31 cellular contexts compared by ENCODE assay signal in the genomic region with DNA sequence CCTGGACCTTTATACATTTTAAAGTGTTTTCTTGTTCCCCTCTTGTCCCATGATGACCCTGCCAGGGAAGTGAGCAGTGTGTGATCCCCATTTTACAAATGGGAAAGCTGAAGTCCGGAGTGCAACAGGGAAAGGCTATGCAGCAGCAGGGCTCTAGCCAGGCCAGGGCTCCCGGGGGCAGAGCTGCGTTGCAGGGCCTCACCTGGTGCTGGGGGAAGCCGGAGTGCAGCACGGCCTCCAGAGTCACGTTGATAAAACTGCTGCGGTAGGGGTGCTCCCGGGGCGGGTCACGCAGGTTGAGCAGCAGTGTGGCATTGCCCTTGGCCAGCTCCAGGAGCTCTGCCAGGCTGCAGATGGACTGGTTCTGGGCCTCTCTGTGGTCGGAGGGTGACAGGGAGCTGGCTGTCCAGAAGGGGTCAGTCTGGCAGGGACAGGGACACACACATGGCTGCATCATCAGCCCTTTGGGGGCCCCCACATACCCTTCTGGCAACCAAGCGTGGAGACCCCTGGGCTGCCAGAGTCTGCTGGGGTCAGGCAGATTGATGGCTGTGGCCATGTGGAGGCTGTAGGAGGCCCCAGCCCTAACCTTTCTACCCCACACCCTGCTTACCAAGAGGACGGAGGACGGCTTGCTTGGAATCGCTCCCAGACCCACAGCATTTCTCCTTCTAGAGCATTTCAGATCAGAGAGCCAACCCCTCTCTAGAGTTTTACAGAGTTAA. TPM values are rescaled to one million over a fixed set of nuclear protein-coding genes. Genes with fewer than 3 reads are reported as not detected.
"Had no signal": no experiment of that assay in that cellular context is flagged by ENCODE, and none has a peak within 500 bp of the region (broad histone marks: within the 10 kb centered on the region; RNA-seq: fewer than 3 reads in every experiment).

No MANE protein-coding gene starts in this region.

- H3K27me3 ChIP-seq: ascending aorta, breast epithelium, cardiac muscle cell had no signal

- H3K4me1 ChIP-seq: ascending aorta, breast epithelium had no signal

- H3K27ac Mint-ChIP-seq: activated CD4-positive, alpha-beta memory T cell treated with anti-CD3 and anti-CD28 coated beads for 36 hours; activated CD4-positive, alpha-beta T cell treated with anti-CD3 and anti-CD28 coated beads for 36 hours; activated CD4-positive, alpha-beta T cell treated with anti-CD3 and anti-CD28 coated beads, Interleukin-2, amount 10 ng/mL, durations not matched to agents 24 days and 14 days; activated CD8-positive, alpha-beta memory T cell treated with anti-CD3 and anti-CD28 coated beads, Interleukin-2, amount 10 ng/mL, durations not matched to agents 7 days and 5 days; activated CD8-positive, alpha-beta T cell treated with anti-CD3 and anti-CD28 coated beads, Interleukin-2, amount 10 ng/mL, durations not matched to agents 7 days and 5 days; activated naive CD4-positive, alpha-beta T cell treated with anti-CD3 and anti-CD28 coated beads, Interleukin-2, amount 10 ng/mL, durations not matched to agents 7 days and 5 days; activated naive CD4-positive, alpha-beta T cell treated with anti-CD3 and anti-CD28 coated beads, Interleukin-2, amount 50 U/mL, for 72 hours; activated naive CD8-positive, alpha-beta T cell treated with anti-CD3 and anti-CD28 coated beads, Interleukin-2, amount 10 ng/mL, durations not matched to agents 7 days and 5 days; activated T-cell treated with anti-CD3 and anti-CD28 coated beads, Interleukin-2, amount 50 U/mL, for 72 hours; effector memory CD8-positive, alpha-beta T cell; T-helper 17 cell; T-helper 2 cell treated with Interferon-gamma antibody and Interleukin-4, amounts not matched to agents 5 μg/mL and 100 μg/mL, for 36 hours had no signal

- H3K4me1 Mint-ChIP-seq: activated CD4-positive, alpha-beta T cell treated with anti-CD3 and anti-CD28 coated beads for 36 hours; activated CD4-positive, alpha-beta T cell treated with anti-CD3 and anti-CD28 coated beads, Interleukin-2, amount 10 ng/mL, durations not matched to agents 24 days and 14 days; activated CD8-positive, alpha-beta memory T cell treated with anti-CD3 and anti-CD28 coated beads, Interleukin-2, amount 10 ng/mL, durations not matched to agents 7 days and 5 days; activated naive CD4-positive, alpha-beta T cell treated with anti-CD3 and anti-CD28 coated beads, Interleukin-2, amount 10 ng/mL, durations not matched to agents 7 days and 5 days; activated naive CD8-positive, alpha-beta T cell treated with anti-CD3 and anti-CD28 coated beads, Interleukin-2, amount 10 ng/mL, durations not matched to agents 7 days and 5 days; brain had no signal

- H3K9me3 Mint-ChIP-seq: activated CD4-positive, alpha-beta memory T cell treated with anti-CD3 and anti-CD28 coated beads for 36 hours; activated CD4-positive, alpha-beta T cell treated with anti-CD3 and anti-CD28 coated beads, Interleukin-2, amount 10 ng/mL, durations not matched to agents 24 days and 14 days; activated naive CD4-positive, alpha-beta T cell treated with anti-CD3 and anti-CD28 coated beads, Interleukin-2, amount 10 ng/mL, durations not matched to agents 7 days and 5 days; activated naive CD4-positive, alpha-beta T cell treated with anti-CD3 and anti-CD28 coated beads, Interleukin-2, amount 50 U/mL, for 72 hours; activated naive CD8-positive, alpha-beta T cell treated with anti-CD3 and anti-CD28 coated beads, Interleukin-2, amount 10 ng/mL, durations not matched to agents 7 days and 5 days; activated T-cell treated with anti-CD3 and anti-CD28 coated beads, Interleukin-2, amount 50 U/mL, for 72 hours; brain; effector memory CD8-positive, alpha-beta T cell; T-helper 2 cell treated with Interferon-gamma antibody and Interleukin-4, amounts not matched to agents 5 μg/mL and 100 μg/mL, for 36 hours had no signal

- H3K4me3 Mint-ChIP-seq: activated CD4-positive, alpha-beta memory T cell treated with anti-CD3 and anti-CD28 coated beads for 36 hours; activated CD4-positive, alpha-beta T cell treated with anti-CD3 and anti-CD28 coated beads for 36 hours; activated CD4-positive, alpha-beta T cell treated with anti-CD3 and anti-CD28 coated beads, Interleukin-2, amount 10 ng/mL, durations not matched to agents 24 days and 14 days; activated CD8-positive, alpha-beta memory T cell treated with anti-CD3 and anti-CD28 coated beads, Interleukin-2, amount 10 ng/mL, durations not matched to agents 7 days and 5 days; activated CD8-positive, alpha-beta T cell treated with anti-CD3 and anti-CD28 coated beads, Interleukin-2, amount 10 ng/mL, durations not matched to agents 7 days and 5 days; activated naive CD4-positive, alpha-beta T cell treated with anti-CD3 and anti-CD28 coated beads, Interleukin-2, amount 10 ng/mL, durations not matched to agents 7 days and 5 days; activated naive CD8-positive, alpha-beta T cell treated with anti-CD3 and anti-CD28 coated beads, Interleukin-2, amount 10 ng/mL, durations not matched to agents 7 days and 5 days; activated T-cell treated with anti-CD3 and anti-CD28 coated beads, Interleukin-2, amount 50 U/mL, for 72 hours; brain; effector memory CD8-positive, alpha-beta T cell; T-helper 17 cell; T-helper 2 cell treated with Interferon-gamma antibody and Interleukin-4, amounts not matched to agents 5 μg/mL and 100 μg/mL, for 36 hours had no signal

- ATAC-seq: activated CD4-positive, alpha-beta T cell treated with anti-CD3 and anti-CD28 coated beads for 36 hours; activated CD8-positive, alpha-beta memory T cell treated with anti-CD3 and anti-CD28 coated beads, Interleukin-2, amount 10 ng/mL, durations not matched to agents 7 days and 5 days; activated CD8-positive, alpha-beta T cell treated with anti-CD3 and anti-CD28 coated beads, Interleukin-2, amount 10 ng/mL, durations not matched to agents 7 days and 5 days; activated naive CD4-positive, alpha-beta T cell treated with anti-CD3 and anti-CD28 coated beads, Interleukin-2, amount 50 U/mL, for 72 hours; activated T-cell treated with anti-CD3 and anti-CD28 coated beads, Interleukin-2, amount 50 U/mL, for 72 hours; effector memory CD8-positive, alpha-beta T cell; gastroesophageal sphincter; T-helper 17 cell had no signal

- H3K4me3 ChIP-seq: ascending aorta, breast epithelium, cardiac muscle cell, esophagus squamous epithelium, gastroesophageal sphincter had no signal

- H3K27me3 Mint-ChIP-seq: activated CD4-positive, alpha-beta memory T cell treated with anti-CD3 and anti-CD28 coated beads for 36 hours; activated CD4-positive, alpha-beta T cell treated with anti-CD3 and anti-CD28 coated beads for 36 hours; activated naive CD8-positive, alpha-beta T cell treated with anti-CD3 and anti-CD28 coated beads, Interleukin-2, amount 10 ng/mL, durations not matched to agents 7 days and 5 days; effector memory CD8-positive, alpha-beta T cell; T-helper 17 cell had no signal

- H3K9me3 ChIP-seq: ascending aorta, breast epithelium, esophagus squamous epithelium, gastroesophageal sphincter had no signal

- H3K36me3 Mint-ChIP-seq: activated CD4-positive, alpha-beta memory T cell treated with anti-CD3 and anti-CD28 coated beads for 36 hours; activated CD8-positive, alpha-beta memory T cell treated with anti-CD3 and anti-CD28 coated beads, Interleukin-2, amount 10 ng/mL, durations not matched to agents 7 days and 5 days; activated naive CD4-positive, alpha-beta T cell treated with anti-CD3 and anti-CD28 coated beads, Interleukin-2, amount 10 ng/mL, durations not matched to agents 7 days and 5 days; activated naive CD4-positive, alpha-beta T cell treated with anti-CD3 and anti-CD28 coated beads, Interleukin-2, amount 50 U/mL, for 72 hours; brain had no signal

- H3K36me3 ChIP-seq: breast epithelium, cardiac muscle cell, esophagus squamous epithelium had no signal

- H3K27ac ChIP-seq: ascending aorta, breast epithelium, cardiac muscle cell, epithelial cell of prostate, esophagus squamous epithelium, gastroesophageal sphincter had no signal

- DNase-seq: activated CD4-positive, alpha-beta memory T cell treated with anti-CD3 and anti-CD28 coated beads for 36 hours; activated CD4-positive, alpha-beta T cell treated with anti-CD3 and anti-CD28 coated beads for 36 hours; activated CD4-positive, alpha-beta T cell treated with anti-CD3 and anti-CD28 coated beads, Interleukin-2, amount 10 ng/mL, durations not matched to agents 24 days and 14 days; activated CD4-positive, CD25-positive, alpha-beta regulatory T cell; activated CD4-positive, CD25-positive, alpha-beta regulatory T cell treated with anti-CD3 and anti-CD28 coated beads, Interleukin-2, amount 50 U/mL, for 72 hours; activated CD8-positive, alpha-beta memory T cell treated with anti-CD3 and anti-CD28 coated beads, Interleukin-2, amount 10 ng/mL, durations not matched to agents 7 days and 5 days; activated CD8-positive, alpha-beta memory T cell treated with anti-CD3 and anti-CD28 coated beads, Interleukin-2, amount 50 U/mL, for 4 hours; activated CD8-positive, alpha-beta T cell treated with anti-CD3 and anti-CD28 coated beads, Interleukin-2, amount 10 ng/mL, durations not matched to agents 7 days and 5 days; activated gamma-delta T cell; activated naive CD4-positive, alpha-beta T cell; activated naive CD4-positive, alpha-beta T cell treated with anti-CD3 and anti-CD28 coated beads, Interleukin-2, amount 10 ng/mL, durations not matched to agents 7 days and 5 days; activated naive CD8-positive, alpha-beta T cell treated with anti-CD3 and anti-CD28 coated beads, Interleukin-2, amount 10 ng/mL, durations not matched to agents 7 days and 5 days; activated T-cell treated with anti-CD3 and anti-CD28 coated beads, Interleukin-2, amount 50 U/mL, for 1 hour; activated T-cell treated with anti-CD3 and anti-CD28 coated beads, Interleukin-2, amount 50 U/mL, for 72 hours; cortex of kidney; dermis blood vessel endothelial cell; effector CD4-positive, alpha-beta T cell; effector memory CD8-positive, alpha-beta T cell; esophagus squamous epithelium; foreskin melanocyte; T-helper 1 cell; T-helper 17 cell; T1000 had no signal

RNA-seq across cellular contexts. Expression of gene KLHL35, which starts 9.3 kb away (rescaled TPM):
- total RNA-seq: ascending aorta had no signal
